ENCODE assay signal across 23 cellular contexts in the genomic region with DNA sequence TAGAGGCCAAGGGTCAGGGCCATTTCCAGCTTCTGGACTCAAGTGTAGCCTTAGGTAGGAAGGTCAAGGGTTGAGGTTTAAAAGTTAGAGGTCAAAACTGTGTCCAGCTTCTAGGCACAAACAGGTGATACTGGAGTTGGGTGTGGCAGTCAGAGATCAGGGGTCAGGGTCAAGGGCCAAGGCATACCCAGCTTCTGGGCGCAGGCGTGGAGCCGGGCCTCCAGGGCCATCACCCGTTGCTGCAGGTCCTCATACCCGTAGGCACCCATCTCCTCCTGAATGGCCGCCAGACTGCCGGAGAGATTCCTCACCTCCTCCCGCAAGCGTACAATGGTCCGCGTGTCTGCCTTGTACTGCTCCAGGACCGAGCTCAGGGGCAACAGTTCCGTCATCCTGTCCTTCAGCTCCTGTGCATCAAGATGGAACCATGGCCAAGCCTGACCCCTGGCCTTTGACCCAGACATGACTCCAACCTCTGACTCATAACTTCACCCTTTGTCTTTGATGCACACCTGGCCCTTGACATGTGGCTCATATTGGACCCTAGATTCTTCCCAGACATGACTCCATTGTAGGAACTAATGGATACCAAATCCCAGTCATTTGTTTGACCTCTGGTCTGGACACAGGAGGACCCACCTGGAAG. TPM values are rescaled to one million over a fixed set of nuclear protein-coding genes. Genes with fewer than 3 reads are reported as not detected.
DNase-seq lines count a peak whose midpoint lies in the region; ATAC-seq, FAIRE-seq and TF ChIP-seq lines count a peak whose summit lies in the region.
"Had no signal": no experiment of that assay in that cellular context is flagged by ENCODE, and none has a peak within 500 bp of the region (broad histone marks: within the 10 kb centered on the region; RNA-seq: fewer than 3 reads in every experiment).

No MANE protein-coding gene starts in this region.

- CTCF ChIA-PET in CD4-positive, alpha-beta memory T cell (lab: Charles Lee; ENCODE audit: partially characterized antibody) = interaction anchor here (0.8 to 2.5 kb wide), 6 partner anchors 10 to 22 kb away, joined by 3 to 10 read pairs (median 5); a partner anchor contains a TSS
- CTCF ChIA-PET in HepG2 (lab: Yijun Ruan, JAX; ENCODE audit: low intra/inter-chr PET ratio, low total read pairs) = no interaction called here
- CTCF ChIA-PET in Caco-2 (lab: Charles Lee) = no interaction called here

- H3K4me1 Mint-ChIP-seq in T-helper 1 cell treated with Interleukin-12 subunit alpha and Interleukin-12 subunit beta and Interleukin-4 antibody, amounts not matched to agents 30 μg/mL and 1 μg/mL, for 36 hours (ENCODE audit: low read depth) = peaks cover 40% of the 10 kb centered on the region
- H3K4me1 Mint-ChIP-seq in CD4-positive, alpha-beta memory T cell = peaks cover 36 to 87% (median 64%) of the 10 kb centered on the region in 4 donors
- peaks cover 33% of the 10 kb centered on the region for H3K4me1 Mint-ChIP-seq in activated T-helper 17 cell treated with anti-CD3 and anti-CD28 coated beads, Interleukin-2, amount 50 U/mL, for 72 hours
- H3K4me1 Mint-ChIP-seq in Caco-2 (ENCODE audit: low read depth, unreplicated experiment) = no peaks in the 10 kb centered on the region

- TF ChIP-seq EP300 in HepG2 (IDR thresholded peaks at IDR 0.05; ENCODE audit: low read depth in 2 of 2, low read length in 2 of 2) (no peak), HepG2 (CRISPR knock-in tag; IDR thresholded peaks at IDR 0.05; ENCODE audit: borderline replicate concordance) (no peak)

- TF ChIP-seq RAD21 in HepG2 (CRISPR knock-in tag; IDR thresholded peaks at IDR 0.05) = no peak

- no peaks in the 10 kb centered on the region for H3K9me3 ChIP-seq in CD4-positive, alpha-beta memory T cell (ENCODE audit: control insufficient read depth in 1 of 2, low read length in 2 of 2)
- H3K9me3 ChIP-seq in HepG2 (ENCODE audit: low read length) (no peaks in the 10 kb centered on the region), Caco-2 (no peaks in the 10 kb centered on the region)
- H3K9me3 ChIP-seq: BLaER1, gastrocnemius medialis, uterus had no signal

- H3K9me3 Mint-ChIP-seq in T-helper 1 cell treated with Interleukin-12 subunit alpha and Interleukin-12 subunit beta and Interleukin-4 antibody, amounts not matched to agents 30 μg/mL and 1 μg/mL, for 36 hours = no peaks in the 10 kb centered on the region
- H3K9me3 Mint-ChIP-seq in CD4-positive, alpha-beta memory T cell = no peaks in the 10 kb centered on the region
- no peaks in the 10 kb centered on the region for H3K9me3 Mint-ChIP-seq in activated T-helper 17 cell treated with anti-CD3 and anti-CD28 coated beads, Interleukin-2, amount 50 U/mL, for 72 hours
- H3K9me3 Mint-ChIP-seq in Caco-2 (ENCODE audit: unreplicated experiment) = peaks cover 10% of the 10 kb centered on the region
- H3K9me3 Mint-ChIP-seq: nephron had no signal

- H3K4me3 Mint-ChIP-seq in T-helper 1 cell treated with Interleukin-12 subunit alpha and Interleukin-12 subunit beta and Interleukin-4 antibody, amounts not matched to agents 30 μg/mL and 1 μg/mL, for 36 hours = peak overlapping the region; percentile 93
- peak overlapping the region; percentile 90 to 100 (median 96) for H3K4me3 Mint-ChIP-seq in CD4-positive, alpha-beta memory T cell
- peak overlapping the region; percentile 77 for H3K4me3 Mint-ChIP-seq in activated T-helper 17 cell treated with anti-CD3 and anti-CD28 coated beads, Interleukin-2, amount 50 U/mL, for 72 hours
- H3K4me3 Mint-ChIP-seq in Caco-2 (ENCODE audit: unreplicated experiment) = no peak overlapping the region
- H3K4me3 Mint-ChIP-seq: nephron had no signal

- BruUV-seq in HepG2 (replicated peaks; lab: Mats Ljungman, UMichigan) (no TSS peak), Caco-2 (replicated peaks; lab: Mats Ljungman, UMichigan) (no TSS peak)

- peak overlapping the region; percentile 63 to 87 for H3K4me3 ChIP-seq in CD4-positive, alpha-beta memory T cell (ENCODE audit: low read length in 2 of 2)
- H3K4me3 ChIP-seq in HepG2 (replicated peaks in 1 of 3; ENCODE audit: insufficient read depth in 1 of 3, low read depth in 2 of 3, low read length in 3 of 3) (no peak overlapping the region), Caco-2 (ENCODE audit: low read depth, low read length) (no peak overlapping the region)
- H3K4me3 ChIP-seq: BLaER1, dorsolateral prefrontal cortex, gastrocnemius medialis, uterus had no signal

- no peak for ATAC-seq in activated T-helper 17 cell treated with anti-CD3 and anti-CD28 coated beads, Interleukin-2, amount 50 U/mL, for 72 hours (replicated peaks)
- ATAC-seq in HepG2 = no peak
- ATAC-seq: esophagus mucosa, gastrocnemius medialis, HCT116 had no signal

- DNase-seq in T-helper 1 cell (no peak), HepG2 (ENCODE audit: low spot score) (no peak), Caco-2 (no peak), retina (no peak), NCI-H2171 (lab: John Stamatoyannopoulos, UW) (no peak)
- DNase-seq in CD4-positive, alpha-beta memory T cell = no peak
- DNase-seq: 8988T, caudate nucleus, dorsolateral prefrontal cortex, gastrocnemius medialis, mesenchymal stem cell, NCI-H1436, NCI-H774, SIG-M5, substantia nigra, T1000, uterus had no signal

- no peaks in the 10 kb centered on the region for H3K79me2 ChIP-seq in HepG2 (ENCODE audit: insufficient read depth, low read length)

- FAIRE-seq in HepG2 (lab: Jason Lieb, UNC) = no peak

- no peaks in the 10 kb centered on the region for H4K20me1 ChIP-seq in HepG2 (ENCODE audit: insufficient read depth, low read length)
- H4K20me1 ChIP-seq: BLaER1 had no signal

- H3K4me2 ChIP-seq in HepG2 (ENCODE audit: low read depth, low read length) = no peak overlapping the region

- no peaks in the 10 kb centered on the region for H3K36me3 ChIP-seq in CD4-positive, alpha-beta memory T cell (ENCODE audit: insufficient read depth, low read length)
- no peaks in the 10 kb centered on the region for H3K36me3 ChIP-seq in HepG2 (replicated peaks in 1 of 2; ENCODE audit: control insufficient read depth in 1 of 2, insufficient read depth in 2 of 2, low read length in 2 of 2)
- no peaks in the 10 kb centered on the region for H3K36me3 ChIP-seq in Caco-2 (ENCODE audit: control insufficient read depth, insufficient read depth, low read length)
- H3K36me3 ChIP-seq: gastrocnemius medialis, uterus had no signal

- H3K36me3 Mint-ChIP-seq in T-helper 1 cell treated with Interleukin-12 subunit alpha and Interleukin-12 subunit beta and Interleukin-4 antibody, amounts not matched to agents 30 μg/mL and 1 μg/mL, for 36 hours (ENCODE audit: low read depth) = peaks cover 19% of the 10 kb centered on the region
- peaks cover 12 to 13% of the 10 kb centered on the region in 2 donors for H3K36me3 Mint-ChIP-seq in CD4-positive, alpha-beta memory T cell
- peaks cover 7% of the 10 kb centered on the region for H3K36me3 Mint-ChIP-seq in activated T-helper 17 cell treated with anti-CD3 and anti-CD28 coated beads, Interleukin-2, amount 50 U/mL, for 72 hours (ENCODE audit: low read depth)
- H3K36me3 Mint-ChIP-seq in Caco-2 (ENCODE audit: insufficient read depth, unreplicated experiment) = peaks cover 7% of the 10 kb centered on the region

- POLR2A ChIA-PET in CD4-positive, alpha-beta memory T cell (lab: Charles Lee; ENCODE audit: partially characterized antibody) = interaction anchor here (0.8 to 3.7 kb wide), 12 partner anchors 9 to 88 kb away, joined by 3 to 40 read pairs (median 4); a partner anchor contains a TSS
- POLR2A ChIA-PET in HepG2 (lab: Yijun Ruan, JAX) = no interaction called here
- POLR2A ChIA-PET in Caco-2 (lab: Charles Lee) = interaction anchor here (0.7 kb wide), 1 partner anchor 273 kb away, joined by 3 read pairs; a partner anchor contains a TSS

- no peaks in the 10 kb centered on the region for H3K27me3 Mint-ChIP-seq in T-helper 1 cell treated with Interleukin-12 subunit alpha and Interleukin-12 subunit beta and Interleukin-4 antibody, amounts not matched to agents 30 μg/mL and 1 μg/mL, for 36 hours (ENCODE audit: low read depth)
- H3K27me3 Mint-ChIP-seq in CD4-positive, alpha-beta memory T cell = no peaks in the 10 kb centered on the region
- no peaks in the 10 kb centered on the region for H3K27me3 Mint-ChIP-seq in activated T-helper 17 cell treated with anti-CD3 and anti-CD28 coated beads, Interleukin-2, amount 50 U/mL, for 72 hours
- H3K27me3 Mint-ChIP-seq in Caco-2 (ENCODE audit: insufficient read depth, unreplicated experiment) = peaks cover 3% of the 10 kb centered on the region

- no peak overlapping the region for H3K9ac ChIP-seq in HepG2 (ENCODE audit: insufficient read depth, low read depth, low read length)
- H3K9ac ChIP-seq: BLaER1 had no signal

- H3K4me1 ChIP-seq in CD4-positive, alpha-beta memory T cell (ENCODE audit: insufficient read depth, low read length) = peaks cover 75% of the 10 kb centered on the region
- peaks cover 33% of the 10 kb centered on the region for H3K4me1 ChIP-seq in HepG2 (ENCODE audit: insufficient read depth, low read length)
- no peaks in the 10 kb centered on the region for H3K4me1 ChIP-seq in Caco-2
- H3K4me1 ChIP-seq: gastrocnemius medialis, uterus had no signal

- peak overlapping the region; percentile 97 for H3K27ac Mint-ChIP-seq in T-helper 1 cell treated with Interleukin-12 subunit alpha and Interleukin-12 subunit beta and Interleukin-4 antibody, amounts not matched to agents 30 μg/mL and 1 μg/mL, for 36 hours
- peak overlapping the region; percentile 86 to 99 (median 97) for H3K27ac Mint-ChIP-seq in CD4-positive, alpha-beta memory T cell
- peak overlapping the region; percentile 91 for H3K27ac Mint-ChIP-seq in activated T-helper 17 cell treated with anti-CD3 and anti-CD28 coated beads, Interleukin-2, amount 50 U/mL, for 72 hours
- H3K27ac Mint-ChIP-seq in Caco-2 (ENCODE audit: unreplicated experiment) = no peak overlapping the region
- H3K27ac Mint-ChIP-seq: nephron had no signal

- TF ChIP-seq CTCF in HepG2 (CRISPR knock-in tag; IDR thresholded peaks at IDR 0.05) = no peak
- TF ChIP-seq CTCF in Caco-2 (IDR thresholded peaks at IDR 0.05; ENCODE audit: insufficient read depth in 1 of 2, low read depth in 1 of 2, low read length in 1 of 2, severe bottlenecking in 1 of 2, unreplicated experiment in 1 of 2) = no peak

- H2AFZ ChIP-seq in HepG2 (ENCODE audit: low read length) = no peak overlapping the region

- intact Hi-C loops in CD4-positive, alpha-beta memory T cell (cut with micrococcal nuclease) = no loop called here
- intact Hi-C loops in HepG2 (cut with micrococcal nuclease; ENCODE audit: unreplicated experiment) = no loop called here
- intact Hi-C loops in Caco-2 (cut with micrococcal nuclease; ENCODE audit: unreplicated experiment) = no loop called here

- no peaks in the 10 kb centered on the region for H3K27me3 ChIP-seq in CD4-positive, alpha-beta memory T cell (ENCODE audit: insufficient read depth, low read length)
- peaks cover 1 to 6% of the 10 kb centered on the region in 2 experiments; a peak in 1 of 5 replicates for H3K27me3 ChIP-seq in HepG2 (ENCODE audit: control insufficient read depth in 1 of 2, insufficient read depth in 2 of 2, low read length in 2 of 2)
- H3K27me3 ChIP-seq in Caco-2 (replicated peaks; ENCODE audit: control insufficient read depth, insufficient read depth, low read length) = no peaks in the 10 kb centered on the region
- H3K27me3 ChIP-seq: BLaER1, dorsolateral prefrontal cortex, gastrocnemius medialis, uterus had no signal

- in situ Hi-C loops in HepG2 (cut with HindIII; ENCODE audit: extremely low pct_ligation_motif_present, low pct_unique_long_range_greater_than_20kb) = no loop called here

- WGBS in HepG2 (ENCODE audit: low lambda C conversion rate) = 69% methylated on average over 3 of the region's 13 CpGs

- H3K27ac ChIP-seq in CD4-positive, alpha-beta memory T cell (ENCODE audit: low read depth, low read length) = peak overlapping the region; percentile 60
- no peak overlapping the region for H3K27ac ChIP-seq in HepG2 (ENCODE audit: extremely low read length, insufficient read depth, low read length)
- H3K27ac ChIP-seq: BLaER1, gastrocnemius medialis, uterus had no signal

- TF ChIP-seq POLR2A in HepG2 (IDR thresholded peaks at IDR 0.05; ENCODE audit: insufficient read depth in 1 of 2, low read depth in 2 of 2, low read length in 2 of 2) = no peak

RNA-seq across cellular contexts. Expression of a gene that starts 22.1 kb away (rescaled TPM):
- 10 to 100 TPM; 72.1 to 76.9 TPM for total RNA-seq in CD4-positive, alpha-beta memory T cell
- polyA plus RNA-seq in CD4-positive, alpha-beta memory T cell = 100 to 1,000 TPM in 1 of 2 donors, 10 to 100 TPM in 1; 85.1 to 167 TPM
- total RNA-seq in activated T-helper 17 cell treated with anti-CD3 and anti-CD28 coated beads, Interleukin-2, amount 50 U/mL, for 72 hours = 10 to 100 TPM; 62.0 to 93.1 TPM
- total RNA-seq in HepG2 (2016; rRNA removed; fragmentation: Illumina TruSeq; extraction: Trizol) (67.3 and 72.0 TPM in 2 replicates), Caco-2 (2022) (63.3 and 65.3 TPM in 2 replicates)
- total RNA-seq in HepG2 (2016; cell fraction: cytosol; rRNA removed; fragmentation: Illumina TruSeq; extraction: Trizol; ENCODE audit: low read depth) = 25.2 and 25.3 TPM in 2 replicates
- 65.2 and 75.0 TPM in 2 replicates for total RNA-seq in HepG2 (2016; cell fraction: insoluble cytoplasmic fraction; rRNA removed; fragmentation: Illumina TruSeq; extraction: Trizol)
- 37.0 and 38.0 TPM in 2 replicates for total RNA-seq in HepG2 (2016; cell fraction: membrane; rRNA removed; fragmentation: Illumina TruSeq; extraction: Trizol)
- total RNA-seq in HepG2 (2016; cell fraction: nucleus; rRNA removed; fragmentation: Illumina TruSeq; extraction: Trizol) = 27.3 and 31.0 TPM in 2 replicates
- polyA plus RNA-seq in HepG2 (2011; rRNA removed) = 31.9 and 43.2 TPM in 2 replicates
- 39.4 and 64.9 TPM in 2 replicates for polyA plus RNA-seq in HepG2 (2011; cell fraction: cytosol; rRNA removed)
- polyA plus RNA-seq in HepG2 (2011; cell fraction: nucleus; rRNA removed) = 44.7 and 53.7 TPM in 2 replicates
- 19.6 and 20.3 TPM in 2 replicates for polyA plus RNA-seq in HepG2 (2012)
- polyA plus RNA-seq in HepG2 (2016; cell fraction: cytosol; fragmentation: Illumina TruSeq; extraction: Trizol; ENCODE audit: low read depth) = 20.1 and 20.5 TPM in 2 replicates
- polyA plus RNA-seq in HepG2 (2016; cell fraction: insoluble cytoplasmic fraction; fragmentation: Illumina TruSeq; extraction: Trizol; ENCODE audit: low read depth) = 61.0 and 62.9 TPM in 2 replicates
- 30.3 TPM in 2 replicates for polyA plus RNA-seq in HepG2 (2016; cell fraction: membrane; fragmentation: Illumina TruSeq; extraction: Trizol; ENCODE audit: low read depth)
- 55.0 and 61.1 TPM in 2 replicates for polyA plus RNA-seq in HepG2 (2016; cell fraction: nucleus; fragmentation: Illumina TruSeq; extraction: Trizol; ENCODE audit: insufficient read depth, low read depth)
- 15.9 and 27.0 TPM in 2 replicates for polyA minus RNA-seq in HepG2 (2011; rRNA and poly(A)+ RNA removed; ENCODE audit: low replicate concordance)
- polyA minus RNA-seq in HepG2 (2011; cell fraction: cytosol; rRNA and poly(A)+ RNA removed) = 10.9 and 16.1 TPM in 2 replicates
- polyA minus RNA-seq in HepG2 (2011; cell fraction: nucleus; rRNA and poly(A)+ RNA removed) = 6.3 and 7.9 TPM in 2 replicates

RNA-seq across cellular contexts. Expression of a gene that starts 29.5 kb away (rescaled TPM):
- 100 to 1,000 TPM; 241 to 247 TPM for total RNA-seq in CD4-positive, alpha-beta memory T cell
- polyA plus RNA-seq in CD4-positive, alpha-beta memory T cell = 100 to 1,000 TPM; 703 to 753 TPM
- 100 to 1,000 TPM; 247 to 395 TPM for total RNA-seq in activated T-helper 17 cell treated with anti-CD3 and anti-CD28 coated beads, Interleukin-2, amount 50 U/mL, for 72 hours
- total RNA-seq in HepG2 (2016; rRNA removed; fragmentation: Illumina TruSeq; extraction: Trizol) = 373 and 382 TPM in 2 replicates
- total RNA-seq in HepG2 (2016; cell fraction: cytosol; rRNA removed; fragmentation: Illumina TruSeq; extraction: Trizol; ENCODE audit: low read depth) = 139 and 172 TPM in 2 replicates
- 375 and 403 TPM in 2 replicates for total RNA-seq in HepG2 (2016; cell fraction: insoluble cytoplasmic fraction; rRNA removed; fragmentation: Illumina TruSeq; extraction: Trizol)
- 186 and 246 TPM in 2 replicates for total RNA-seq in HepG2 (2016; cell fraction: membrane; rRNA removed; fragmentation: Illumina TruSeq; extraction: Trizol)
- 155 and 174 TPM in 2 replicates for total RNA-seq in HepG2 (2016; cell fraction: nucleus; rRNA removed; fragmentation: Illumina TruSeq; extraction: Trizol)
- polyA plus RNA-seq in HepG2 (2011; rRNA removed) = 427 and 487 TPM in 2 replicates
- polyA plus RNA-seq in HepG2 (2011; cell fraction: cytosol; rRNA removed) = 507 and 557 TPM in 2 replicates
- polyA plus RNA-seq in HepG2 (2011; cell fraction: nucleus; rRNA removed) = 178 and 205 TPM in 2 replicates
- polyA plus RNA-seq in HepG2 (2012) = 308 and 326 TPM in 2 replicates
- 140 and 221 TPM in 2 replicates for polyA plus RNA-seq in HepG2 (2016; cell fraction: cytosol; fragmentation: Illumina TruSeq; extraction: Trizol; ENCODE audit: low read depth)
- polyA plus RNA-seq in HepG2 (2016; cell fraction: insoluble cytoplasmic fraction; fragmentation: Illumina TruSeq; extraction: Trizol; ENCODE audit: low read depth) = 360 and 409 TPM in 2 replicates
- polyA plus RNA-seq in HepG2 (2016; cell fraction: membrane; fragmentation: Illumina TruSeq; extraction: Trizol; ENCODE audit: low read depth) = 156 and 243 TPM in 2 replicates
- polyA plus RNA-seq in HepG2 (2016; cell fraction: nucleus; fragmentation: Illumina TruSeq; extraction: Trizol; ENCODE audit: insufficient read depth, low read depth) = 294 and 307 TPM in 2 replicates
- 47.1 and 96.5 TPM in 2 replicates for polyA minus RNA-seq in HepG2 (2011; rRNA and poly(A)+ RNA removed; ENCODE audit: low replicate concordance)
- polyA minus RNA-seq in HepG2 (2011; cell fraction: cytosol; rRNA and poly(A)+ RNA removed) = 33.3 and 39.4 TPM in 2 replicates
- polyA minus RNA-seq in HepG2 (2011; cell fraction: nucleus; rRNA and poly(A)+ RNA removed) = 21.3 and 28.2 TPM in 2 replicates
- total RNA-seq in Caco-2 (2022) = 345 and 359 TPM in 2 replicates

RNA-seq across cellular contexts. Expression of a gene that starts 38.3 kb away (rescaled TPM):
- total RNA-seq in CD4-positive, alpha-beta memory T cell = 10 to 100 TPM; 27.8 to 30.7 TPM
- 10 to 100 TPM; 10.8 to 12.4 TPM for polyA plus RNA-seq in CD4-positive, alpha-beta memory T cell
- total RNA-seq in activated T-helper 17 cell treated with anti-CD3 and anti-CD28 coated beads, Interleukin-2, amount 50 U/mL, for 72 hours = 10 to 100 TPM; 23.6 to 27.2 TPM
- 19.0 and 20.4 TPM in 2 replicates for total RNA-seq in HepG2 (2016; rRNA removed; fragmentation: Illumina TruSeq; extraction: Trizol)
- total RNA-seq in HepG2 (2016; cell fraction: cytosol; rRNA removed; fragmentation: Illumina TruSeq; extraction: Trizol; ENCODE audit: low read depth) = 6.1 and 6.2 TPM in 2 replicates
- 15.4 and 21.7 TPM in 2 replicates for total RNA-seq in HepG2 (2016; cell fraction: insoluble cytoplasmic fraction; rRNA removed; fragmentation: Illumina TruSeq; extraction: Trizol)
- total RNA-seq in HepG2 (2016; cell fraction: membrane; rRNA removed; fragmentation: Illumina TruSeq; extraction: Trizol) = 9.7 and 12.3 TPM in 2 replicates
- total RNA-seq in HepG2 (2016; cell fraction: nucleus; rRNA removed; fragmentation: Illumina TruSeq; extraction: Trizol) = 18.7 and 20.1 TPM in 2 replicates
- 23.1 and 30.1 TPM in 2 replicates for polyA plus RNA-seq in HepG2 (2011; rRNA removed)
- 15.4 and 23.3 TPM in 2 replicates for polyA plus RNA-seq in HepG2 (2011; cell fraction: cytosol; rRNA removed)
- 56.0 and 59.0 TPM in 2 replicates for polyA plus RNA-seq in HepG2 (2011; cell fraction: nucleus; rRNA removed)
- 17.5 and 22.5 TPM in 2 replicates for polyA plus RNA-seq in HepG2 (2012)
- 2.6 and 3.8 TPM in 2 replicates for polyA plus RNA-seq in HepG2 (2016; cell fraction: cytosol; fragmentation: Illumina TruSeq; extraction: Trizol; ENCODE audit: low read depth)
- polyA plus RNA-seq in HepG2 (2016; cell fraction: insoluble cytoplasmic fraction; fragmentation: Illumina TruSeq; extraction: Trizol; ENCODE audit: low read depth) = 21.5 and 27.0 TPM in 2 replicates
- 7.6 and 8.6 TPM in 2 replicates for polyA plus RNA-seq in HepG2 (2016; cell fraction: membrane; fragmentation: Illumina TruSeq; extraction: Trizol; ENCODE audit: low read depth)
- polyA plus RNA-seq in HepG2 (2016; cell fraction: nucleus; fragmentation: Illumina TruSeq; extraction: Trizol; ENCODE audit: insufficient read depth, low read depth) = 35.6 and 40.1 TPM in 2 replicates
- polyA minus RNA-seq in HepG2 (2011; rRNA and poly(A)+ RNA removed; ENCODE audit: low replicate concordance) = 9.7 and 38.5 TPM in 2 replicates
- 10.0 and 11.3 TPM in 2 replicates for polyA minus RNA-seq in HepG2 (2011; cell fraction: cytosol; rRNA and poly(A)+ RNA removed)
- 25.1 and 28.3 TPM in 2 replicates for polyA minus RNA-seq in HepG2 (2011; cell fraction: nucleus; rRNA and poly(A)+ RNA removed)
- total RNA-seq in Caco-2 (2022) = 37.6 and 39.9 TPM in 2 replicates

Comparison
In these comparisons a context has a peak if more than half of its experiments do, and no peak if none do; other contexts are left out.
1. H3K4me3 ChIP-seq: peak in CD4-positive, alpha-beta memory T cell (2 of 2); none in HepG2 (0 of 3) and Caco-2 (single experiment).